In the genomic region with DNA sequence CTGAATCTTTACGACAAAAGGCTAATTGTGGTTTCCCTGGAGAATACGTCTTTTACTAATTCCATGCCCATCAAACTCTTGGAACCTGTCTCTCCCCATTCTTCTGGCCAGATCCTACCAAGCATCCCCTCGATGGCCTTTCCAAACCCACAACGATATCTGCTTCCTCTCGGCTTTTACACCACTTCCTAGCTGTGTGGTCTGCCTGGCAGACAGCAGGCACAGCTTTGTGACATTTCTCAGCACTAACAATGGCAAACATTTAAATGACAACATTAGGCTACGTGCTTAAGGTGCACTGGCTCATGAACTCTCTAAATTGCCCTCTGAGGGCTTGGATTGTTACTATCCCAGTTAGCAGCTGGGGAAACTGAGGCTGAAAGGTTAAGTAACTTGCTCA, we compare ENCODE assay signal across 22 cellular contexts.
"Had no signal": no experiment of that assay in that cellular context is flagged by ENCODE, and none has a peak within 500 bp of the region (broad histone marks: within the 10 kb centered on the region; RNA-seq: fewer than 3 reads in every experiment).

No MANE protein-coding gene starts in this region.

- ATAC-seq: activated naive CD4-positive, alpha-beta T cell treated with anti-CD3 and anti-CD28 coated beads, Interleukin-2, amount 50 U/mL, for 72 hours; esophagus mucosa; T-helper 17 cell; WTC11 had no signal

- DNase-seq: activated CD4-positive, alpha-beta memory T cell treated with anti-CD3 and anti-CD28 coated beads for 36 hours; activated CD4-positive, alpha-beta T cell treated with anti-CD3 and anti-CD28 coated beads, Interleukin-2, amount 10 ng/mL, durations not matched to agents 24 days and 14 days; activated CD8-positive, alpha-beta memory T cell treated with anti-CD3 and anti-CD28 coated beads for 24 hours; activated effector memory CD4-positive, alpha-beta T cell treated with anti-CD3 and anti-CD28 coated beads, Interleukin-2, amount 50 U/mL, for 16 hours; activated naive CD4-positive, alpha-beta T cell treated with anti-CD3 and anti-CD28 coated beads, Interleukin-2, amount 10 ng/mL, durations not matched to agents 7 days and 5 days; activated T-cell treated with anti-CD3 and anti-CD28 coated beads, Interleukin-2, amount 50 U/mL, for 48 hours; dorsolateral prefrontal cortex; effector memory CD4-positive, alpha-beta T cell; endodermal cell; foreskin fibroblast; T-helper 1 cell; T-helper 17 cell had no signal

- H3K36me3 Mint-ChIP-seq: activated CD4-positive, alpha-beta memory T cell treated with anti-CD3 and anti-CD28 coated beads for 36 hours; activated naive CD4-positive, alpha-beta T cell treated with anti-CD3 and anti-CD28 coated beads, Interleukin-2, amount 10 ng/mL, durations not matched to agents 7 days and 5 days; activated naive CD4-positive, alpha-beta T cell treated with anti-CD3 and anti-CD28 coated beads, Interleukin-2, amount 50 U/mL, for 72 hours had no signal

- H3K9me3 Mint-ChIP-seq: activated CD4-positive, alpha-beta memory T cell treated with anti-CD3 and anti-CD28 coated beads for 36 hours; activated CD4-positive, alpha-beta T cell treated with anti-CD3 and anti-CD28 coated beads, Interleukin-2, amount 10 ng/mL, durations not matched to agents 24 days and 14 days; activated naive CD4-positive, alpha-beta T cell treated with anti-CD3 and anti-CD28 coated beads, Interleukin-2, amount 10 ng/mL, durations not matched to agents 7 days and 5 days; activated naive CD4-positive, alpha-beta T cell treated with anti-CD3 and anti-CD28 coated beads, Interleukin-2, amount 50 U/mL, for 72 hours; activated T-helper 1 cell treated with anti-CD3 and anti-CD28 coated beads, Interleukin-12 subunit alpha, Interleukin-12 subunit beta, Interleukin-2, Interleukin-4 antibody, amounts not matched to agents 30 ng/mL and 10 ng/mL and 1 ng/mL, durations not matched to agents 14 hours and 24 hours and 36 hours; activated T-helper 2 cell treated with anti-CD3 and anti-CD28 coated beads, Interferon-gamma antibody, Interleukin-2, Interleukin-4, amounts not matched to agents 10 μg/mL and 5 μg/mL and 100 μg/mL, durations not matched to agents 14 hours and 24 hours and 36 hours; brain; central memory CD8-positive, alpha-beta T cell; dendritic cell treated with granulocyte-macrophage colony-stimulating factor and Interleukin-4, amounts not matched to agents 40 ng/mL and 50 ng/mL, for 4 days; endodermal cell; WTC11 had no signal

- H3K4me1 Mint-ChIP-seq: central memory CD8-positive, alpha-beta T cell; endodermal cell; WTC11 had no signal

- H3K27me3 Mint-ChIP-seq: brain had no signal

- H3K4me3 Mint-ChIP-seq: activated CD4-positive, alpha-beta memory T cell treated with anti-CD3 and anti-CD28 coated beads for 36 hours; activated CD4-positive, alpha-beta T cell treated with anti-CD3 and anti-CD28 coated beads, Interleukin-2, amount 10 ng/mL, durations not matched to agents 24 days and 14 days; activated naive CD4-positive, alpha-beta T cell treated with anti-CD3 and anti-CD28 coated beads, Interleukin-2, amount 10 ng/mL, durations not matched to agents 7 days and 5 days; activated T-helper 1 cell treated with anti-CD3 and anti-CD28 coated beads, Interleukin-12 subunit alpha, Interleukin-12 subunit beta, Interleukin-2, Interleukin-4 antibody, amounts not matched to agents 30 ng/mL and 10 ng/mL and 1 ng/mL, durations not matched to agents 14 hours and 24 hours and 36 hours; brain; central memory CD8-positive, alpha-beta T cell; dendritic cell treated with granulocyte-macrophage colony-stimulating factor and Interleukin-4, amounts not matched to agents 40 ng/mL and 50 ng/mL, for 4 days; endodermal cell; T-helper 17 cell; WTC11 had no signal

- H3K4me3 ChIP-seq: ascending aorta, coronary artery, dorsolateral prefrontal cortex had no signal

- H3K27ac Mint-ChIP-seq: activated CD4-positive, alpha-beta memory T cell treated with anti-CD3 and anti-CD28 coated beads for 36 hours; activated CD4-positive, alpha-beta T cell treated with anti-CD3 and anti-CD28 coated beads, Interleukin-2, amount 10 ng/mL, durations not matched to agents 24 days and 14 days; activated naive CD4-positive, alpha-beta T cell treated with anti-CD3 and anti-CD28 coated beads, Interleukin-2, amount 10 ng/mL, durations not matched to agents 7 days and 5 days; activated naive CD4-positive, alpha-beta T cell treated with anti-CD3 and anti-CD28 coated beads, Interleukin-2, amount 50 U/mL, for 72 hours; activated T-helper 1 cell treated with anti-CD3 and anti-CD28 coated beads, Interleukin-12 subunit alpha, Interleukin-12 subunit beta, Interleukin-2, Interleukin-4 antibody, amounts not matched to agents 30 ng/mL and 10 ng/mL and 1 ng/mL, durations not matched to agents 14 hours and 24 hours and 36 hours; activated T-helper 2 cell treated with anti-CD3 and anti-CD28 coated beads, Interferon-gamma antibody, Interleukin-2, Interleukin-4, amounts not matched to agents 10 μg/mL and 5 μg/mL and 100 μg/mL, durations not matched to agents 14 hours and 24 hours and 36 hours; dendritic cell treated with granulocyte-macrophage colony-stimulating factor and Interleukin-4, amounts not matched to agents 40 ng/mL and 50 ng/mL, for 4 days; endodermal cell; T-helper 17 cell; WTC11 had no signal
